Comparison of ENCODE assay signal across 1 cellular context in the genomic region with DNA sequence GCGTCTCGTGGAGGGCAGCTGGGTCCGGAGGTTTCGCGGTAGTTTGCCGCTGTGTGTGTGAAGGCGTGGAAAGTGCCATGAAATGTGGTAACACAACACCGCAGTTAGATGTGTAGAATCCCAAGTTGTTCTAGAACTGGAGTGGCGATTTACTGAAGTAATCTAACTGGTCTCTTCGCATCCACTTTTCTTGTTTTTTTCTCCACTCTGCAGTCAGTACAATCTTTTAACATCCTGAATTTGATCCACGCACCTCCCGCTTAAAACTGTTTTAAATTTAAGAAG.
TF ChIP-seq lines count a peak whose summit lies in the region.

No MANE protein-coding gene starts in this region.

TF ChIP-seq in GM23338, 12 proteins besides CTCF, POLR2A, EP300 and RAD21 (continued from another document):
- TF ChIP-seq ZNF462 (CRISPR knock-in tag; IDR thresholded peaks at IDR 0.05) (no peak), EZH2phosphoT487 (IDR thresholded peaks at IDR 0.05; ENCODE audit: unreplicated experiment) (no peak), ZNF114 (CRISPR knock-in tag; IDR thresholded peaks at IDR 0.05) (no peak), JUNB (IDR thresholded peaks at IDR 0.05; ENCODE audit: unreplicated experiment) (no peak), EZH2 (IDR thresholded peaks at IDR 0.05; ENCODE audit: low read depth, unreplicated experiment) (no peak)
